In the genomic region with DNA sequence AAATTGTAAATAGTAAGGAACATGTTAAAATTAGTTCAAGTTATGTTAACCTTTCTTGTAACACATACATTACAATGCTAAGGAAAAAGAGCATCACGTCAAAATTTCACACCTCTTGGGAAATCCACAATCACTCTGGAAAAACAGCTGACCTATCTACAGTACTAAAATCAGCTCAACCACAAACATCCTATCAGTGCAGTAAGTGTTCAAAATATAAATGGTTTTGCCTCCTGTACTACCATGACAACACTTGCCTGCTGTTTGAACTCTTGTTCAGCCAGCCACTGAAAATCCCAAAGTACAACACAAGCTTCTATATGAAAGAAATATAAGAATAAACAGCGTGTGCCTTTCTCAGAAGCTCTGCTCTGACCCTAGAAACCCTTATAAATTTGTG, we compare ENCODE assay signal across 28 cellular contexts.
"Had no signal": no experiment of that assay in that cellular context is flagged by ENCODE, and none has a peak within 500 bp of the region (broad histone marks: within the 10 kb centered on the region; RNA-seq: fewer than 3 reads in every experiment).

No MANE protein-coding gene starts in this region.

- H3K9me3 Mint-ChIP-seq: immature natural killer cell; memory B cell; naive B cell; natural killer cell; nephron progenitor cell; neural progenitor cell; stimulated activated effector memory CD8-positive, alpha-beta T cell treated with anti-CD3 and anti-CD28 coated beads, Interleukin-12 subunit alpha, Interleukin-12 subunit beta, amount 100 ng/mL, for 72 hours; stimulated activated naive CD8-positive, alpha-beta T cell treated with anti-CD3 and anti-CD28 coated beads, Interleukin-15, Interleukin-2, amounts not matched to agents 100 ng/mL and 50 ng/mL, for 24 hours had no signal

- H3K4me3 ChIP-seq: heart left ventricle, mucosa of descending colon, neural progenitor cell, psoas muscle, spleen, suprapubic skin, thoracic aorta, tibial artery, upper lobe of right lung had no signal

- DNase-seq: heart left ventricle; hypothalamus; immature natural killer cell; islet precursor cell; midbrain; mucosa of descending colon; naive B cell; natural killer cell; nephron progenitor cell; occipital lobe; psoas muscle; small intestine; spleen; stimulated activated CD4-positive, alpha-beta T cell treated with anti-CD3 and anti-CD28 coated beads, Interleukin-4, amount 100 ng/mL, for 24 hours; stimulated activated naive CD4-positive, alpha-beta T cell; tibial artery; trophoblast cell; upper lobe of right lung had no signal

- ATAC-seq: left lobe of liver; mucosa of descending colon; natural killer cell; psoas muscle; sciatic nerve; stimulated activated effector memory CD8-positive, alpha-beta T cell treated with anti-CD3 and anti-CD28 coated beads, Interleukin-12 subunit alpha, Interleukin-12 subunit beta, amount 100 ng/mL, for 72 hours; upper lobe of right lung had no signal

- H3K27me3 Mint-ChIP-seq: memory B cell; naive B cell; stimulated activated naive CD8-positive, alpha-beta T cell treated with anti-CD3 and anti-CD28 coated beads, Interleukin-15, Interleukin-2, amounts not matched to agents 100 ng/mL and 50 ng/mL, for 24 hours had no signal

- H3K4me1 Mint-ChIP-seq: memory B cell, naive B cell, neural progenitor cell had no signal

- H3K9ac ChIP-seq: neural progenitor cell, parathyroid adenoma had no signal

- H3K27ac ChIP-seq: neural progenitor cell, neutrophil, parathyroid adenoma, psoas muscle, spleen, suprapubic skin, thoracic aorta, tibial artery, upper lobe of right lung had no signal

- H3K27ac Mint-ChIP-seq: memory B cell; nephron progenitor cell; neural progenitor cell; stimulated activated effector memory CD8-positive, alpha-beta T cell treated with anti-CD3 and anti-CD28 coated beads, Interleukin-12 subunit alpha, Interleukin-12 subunit beta, amount 100 ng/mL, for 72 hours had no signal

- H3K36me3 ChIP-seq: neural progenitor cell, thoracic aorta had no signal

- H3K4me3 Mint-ChIP-seq: immature natural killer cell; memory B cell; naive B cell; natural killer cell; nephron progenitor cell; neural progenitor cell; stimulated activated effector memory CD8-positive, alpha-beta T cell treated with anti-CD3 and anti-CD28 coated beads, Interleukin-12 subunit alpha, Interleukin-12 subunit beta, amount 100 ng/mL, for 72 hours; stimulated activated naive CD8-positive, alpha-beta T cell treated with anti-CD3 and anti-CD28 coated beads, Interleukin-15, Interleukin-2, amounts not matched to agents 100 ng/mL and 50 ng/mL, for 24 hours had no signal

- H3K4me1 ChIP-seq: neural progenitor cell, parathyroid adenoma, psoas muscle, spleen, suprapubic skin, upper lobe of right lung had no signal

- H3K27me3 ChIP-seq: heart left ventricle, neural progenitor cell, neutrophil, spleen, suprapubic skin, tibial artery, upper lobe of right lung had no signal

- H3K9me3 ChIP-seq: heart left ventricle, mucosa of descending colon, neutrophil, psoas muscle, spleen, suprapubic skin, thoracic aorta, tibial artery, upper lobe of right lung had no signal
